ENCODE assay signal across 27 cellular contexts in the genomic region with DNA sequence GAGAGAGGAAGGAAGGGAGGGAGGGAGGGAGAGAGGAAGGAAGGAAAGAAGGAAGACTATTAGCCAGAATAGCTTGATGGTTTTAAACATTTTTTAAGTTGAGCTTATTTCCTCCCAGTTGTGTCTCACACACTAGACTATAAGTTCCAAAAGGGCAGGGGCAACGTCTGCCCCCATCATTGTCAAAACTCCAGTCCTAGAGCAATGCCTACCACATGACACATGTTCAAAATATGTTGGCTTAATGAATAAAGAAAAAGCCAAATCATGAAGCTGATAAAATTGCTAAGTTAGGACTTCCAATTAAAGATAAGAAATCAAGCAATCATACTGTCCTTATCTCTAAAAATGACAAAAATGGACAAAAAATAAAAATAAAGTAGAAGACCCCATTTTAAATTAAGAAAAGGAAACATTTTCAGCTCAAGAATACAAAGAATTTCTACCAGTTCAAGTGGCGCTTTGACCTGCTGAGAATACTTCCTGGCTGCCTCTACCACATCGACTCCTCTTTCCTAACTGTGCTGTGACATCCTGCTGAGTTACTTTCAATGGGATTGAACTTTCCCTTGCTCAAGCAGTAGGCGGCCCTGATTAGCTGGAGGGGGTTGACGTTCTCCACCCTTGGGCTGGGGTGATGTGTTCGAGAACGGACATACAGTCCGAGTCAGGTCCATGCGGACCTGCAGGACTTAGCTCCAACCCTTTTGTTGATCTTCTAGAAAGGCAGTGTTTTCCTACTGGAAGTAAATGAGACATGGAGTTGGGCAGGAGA.
DNase-seq lines count a peak whose midpoint lies in the region; ATAC-seq, FAIRE-seq and TF ChIP-seq lines count a peak whose summit lies in the region.
"Had no signal": no experiment of that assay in that cellular context is flagged by ENCODE, and none has a peak within 500 bp of the region (broad histone marks: within the 10 kb centered on the region; RNA-seq: fewer than 3 reads in every experiment).

No MANE protein-coding gene starts in this region.

- intact Hi-C loops in A673 (cut with micrococcal nuclease; ENCODE audit: unreplicated experiment), result no loop called here

- no peak overlapping the region for H3T11ph ChIP-seq in H9 (ENCODE audit: low read length)

- H3K56ac ChIP-seq in H9 (ENCODE audit: insufficient read length, low read depth, low read length), result no peak overlapping the region

- no peak overlapping the region for H2BK20ac ChIP-seq in H9 (ENCODE audit: low read depth, low read length, poor library complexity, severe bottlenecking)

- no TSS peak for BruUV-seq in A673 (replicated peaks; lab: Mats Ljungman, UMichigan)

- no peaks in the 10 kb centered on the region for H3K9me1 ChIP-seq in keratinocyte (ENCODE audit: control insufficient read depth, extremely low read depth, insufficient read depth, low read length)

- H3K4me2 ChIP-seq in H9 (ENCODE audit: insufficient read depth, insufficient read length, low read length) (no peak overlapping the region), keratinocyte (ENCODE audit: control insufficient read depth, extremely low read depth, insufficient read depth, low read depth, low read length) (no peak overlapping the region)
- H3K4me2 ChIP-seq: BLaER1 treated with 17β-estradiol and CSF1 and Interleukin-3, amounts not matched to agents 10 nM and 100 nM had no signal

- H4K20me1 ChIP-seq in H9 (ENCODE audit: control insufficient read depth, insufficient read depth, insufficient read length), result no peaks in the 10 kb centered on the region
- H4K20me1 ChIP-seq in keratinocyte (ENCODE audit: control insufficient read depth, extremely low read depth, insufficient read depth, low read length), result no peaks in the 10 kb centered on the region
- H4K20me1 ChIP-seq: BLaER1 treated with 17β-estradiol and CSF1 and Interleukin-3, amounts not matched to agents 10 nM and 100 nM had no signal

- CTCF ChIA-PET in A673 (lab: Charles Lee), result no interaction called here

- no peak overlapping the region for H4K8ac ChIP-seq in H9 (replicated peaks; ENCODE audit: insufficient read length, low read depth, low read length)

- POLR2A ChIA-PET in A673 (lab: Charles Lee; ENCODE audit: low non-redundant PET), result no interaction called here

- H3K27ac ChIP-seq in A673 (ENCODE audit: low read depth, low read length, poor library complexity, severe bottlenecking) (no peak overlapping the region), H9 (ENCODE audit: insufficient read length, low read depth, low read length) (no peak overlapping the region), keratinocyte (ENCODE audit: control insufficient read depth, insufficient read depth, low read length) (no peak overlapping the region)
- H3K27ac ChIP-seq: ascending aorta; BLaER1 treated with 17β-estradiol and CSF1 and Interleukin-3, amounts not matched to agents 10 nM and 100 nM; gastrocnemius medialis; parathyroid adenoma; SJCRH30 had no signal

- no peak overlapping the region for H4K91ac ChIP-seq in H9 (ENCODE audit: insufficient read length, low read depth, low read length)

- DNase-seq in A673 (ENCODE audit: low spot score) (peak; percentile 27), H9 (peak; percentile 49), choroid plexus epithelial cell (ENCODE audit: low read depth) (peak; percentile 90), keratinocyte (ENCODE audit: low read depth, low spot score) (no peak), GDM1 (lab: John Stamatoyannopoulos, UW) (no peak), RKO (ENCODE audit: low spot score) (no peak), NCI-H128 (lab: John Stamatoyannopoulos, UW; ENCODE audit: unreplicated experiment) (no peak)
- DNase-seq: activated CD4-positive, alpha-beta T cell treated with anti-CD3 and anti-CD28 coated beads, Interleukin-2, amount 10 ng/mL, durations not matched to agents 24 days and 14 days; gastrocnemius medialis; hypothalamus; midbrain; MM.1S; NCI-H1436; SJCRH30; stimulated activated CD4-positive, alpha-beta T cell treated with anti-CD3 and anti-CD28 coated beads, Interleukin-15, amount 100 ng/mL, for 24 hours; stimulated activated CD8-positive, alpha-beta memory T cell treated with anti-CD3 and anti-CD28 coated beads, Interleukin-4, amount 100 ng/mL, for 48 hours had no signal

- TF ChIP-seq CTCF in A673 (conservative IDR thresholded peaks at IDR 0.05; ENCODE audit: low read depth, low read length) (no peak), H9 (conservative IDR thresholded peaks at IDR 0.05) (no peak), choroid plexus epithelial cell (conservative IDR thresholded peaks at IDR 0.05; ENCODE audit: low read depth, low read length) (no peak), keratinocyte (optimal IDR thresholded peaks at IDR 0.05 in 1 of 3, IDR thresholded peaks at IDR 0.05 in 1 of 3, conservative IDR thresholded peaks at IDR 0.05 in 1 of 3; ENCODE audit: extremely low read depth in 1 of 3, insufficient read depth in 2 of 3, low read length in 3 of 3) (no peak)

- dilution Hi-C loops in keratinocyte (cut with MboI; ENCODE audit: extremely low pct_ligation_motif_present, low sequenced_read_pairs), result no loop called here

- no peak overlapping the region for H2BK12ac ChIP-seq in H9 (ENCODE audit: insufficient read length, low read depth, low read length)

- no peak overlapping the region for H2BK15ac ChIP-seq in H9 (ENCODE audit: low read depth, low read length)

- no peaks in the 10 kb centered on the region for H3K9me3 ChIP-seq in A673 (ENCODE audit: low read depth, low read length, poor library complexity, severe bottlenecking)
- no peaks in the 10 kb centered on the region for H3K9me3 ChIP-seq in H9 (ENCODE audit: control insufficient read depth, low read depth, low read length)
- no peaks in the 10 kb centered on the region for H3K9me3 ChIP-seq in keratinocyte (ENCODE audit: control insufficient read depth, low read depth, low read length)
- H3K9me3 ChIP-seq: ascending aorta, gastrocnemius medialis, SJCRH30 had no signal

- no peaks in the 10 kb centered on the region for H3K23me2 ChIP-seq in H9 (ENCODE audit: insufficient read length, low read depth, low read length, poor library complexity, severe bottlenecking)

- H3K9me3 Mint-ChIP-seq in H9, result peaks cover 6 to 17% of the 10 kb centered on the region in 2 experiments
- H3K9me3 Mint-ChIP-seq: activated CD4-positive, alpha-beta T cell treated with anti-CD3 and anti-CD28 coated beads, Interleukin-2, amount 10 ng/mL, durations not matched to agents 24 days and 14 days; activated naive CD4-positive, alpha-beta T cell treated with anti-CD3 and anti-CD28 coated beads, Interleukin-2, amount 50 U/mL, for 72 hours; natural killer cell treated with Interleukin-12 subunit alpha and Interleukin-12 subunit beta and Interleukin-15 and Interleukin-18, amount 100 ng/mL, for 72 hours; type B pancreatic cell had no signal

- no peak overlapping the region for H2BK120ac ChIP-seq in H9 (ENCODE audit: low read depth, low read length, poor library complexity, severe bottlenecking)

- peak; percentile 26 for FAIRE-seq in keratinocyte (lab: Jason Lieb, UNC)
- FAIRE-seq: D721Med, GM18507 had no signal

- no peak overlapping the region for H3K9ac ChIP-seq in H9 (ENCODE audit: extremely low read depth, insufficient read length, low read length)
- H3K9ac ChIP-seq in keratinocyte (ENCODE audit: control insufficient read depth, extremely low read depth, insufficient read depth, low read length), result no peak overlapping the region
- H3K9ac ChIP-seq: BLaER1 treated with 17β-estradiol and CSF1 and Interleukin-3, amounts not matched to agents 10 nM and 100 nM; parathyroid adenoma had no signal

- H3K4me1 ChIP-seq in A673 (ENCODE audit: insufficient read depth, low read length, poor library complexity, severe bottlenecking) (peaks cover 7% of the 10 kb centered on the region), H9 (ENCODE audit: insufficient read depth, low read length) (peaks cover 2% of the 10 kb centered on the region; the same call in 1 of the 2 replicates), keratinocyte (ENCODE audit: control insufficient read depth, extremely low read depth, insufficient read depth, low read length) (peaks cover 5% of the 10 kb centered on the region)
- H3K4me1 ChIP-seq: ascending aorta, gastrocnemius medialis, parathyroid adenoma, SJCRH30 had no signal

- H3K14ac ChIP-seq in H9 (ENCODE audit: insufficient read depth, low read length), result no peak overlapping the region

- no peak overlapping the region for H3K4ac ChIP-seq in H9 (ENCODE audit: low read depth, low read length)

- H2BK5ac ChIP-seq in H9 (ENCODE audit: insufficient read length, low read length), result no peak overlapping the region

- peaks cover 79% of the 10 kb centered on the region for H3K27me3 ChIP-seq in A673 (replicated peaks; ENCODE audit: insufficient read depth, low read depth, low read length, poor library complexity)
- H3K27me3 ChIP-seq in H9 (ENCODE audit: insufficient read depth, low read length), result no peaks in the 10 kb centered on the region
- no peaks in the 10 kb centered on the region for H3K27me3 ChIP-seq in keratinocyte (ENCODE audit: control insufficient read depth, extremely low read depth, insufficient read depth, low read length)
- H3K27me3 ChIP-seq: ascending aorta; BLaER1 treated with 17β-estradiol and CSF1 and Interleukin-3, amounts not matched to agents 10 nM and 100 nM; gastrocnemius medialis; SJCRH30 had no signal

- H4K5ac ChIP-seq in H9 (ENCODE audit: insufficient read length, low read depth, low read length), result no peak overlapping the region

- H2AK5ac ChIP-seq in H9 (ENCODE audit: insufficient read length, low read length), result no peak overlapping the region

- H3K36me3 ChIP-seq in A673 (ENCODE audit: insufficient read depth, low read length, poor library complexity, severe bottlenecking), result no peaks in the 10 kb centered on the region
- H3K36me3 ChIP-seq in keratinocyte (ENCODE audit: control insufficient read depth in 2 of 2, extremely low read depth in 1 of 2, insufficient read depth in 2 of 2, low read length in 2 of 2), result no peaks in the 10 kb centered on the region
- H3K36me3 ChIP-seq: ascending aorta; BLaER1 treated with 17β-estradiol and CSF1 and Interleukin-3, amounts not matched to agents 10 nM and 100 nM; gastrocnemius medialis; SJCRH30 had no signal

- WGBS in H9 (ENCODE audit: extremely low coverage, insufficient read length, low lambda C conversion rate), result no CpG with 5 or more reads among the region's 9 CpGs

- H2AFZ ChIP-seq in H9 (ENCODE audit: low read length), result no peak overlapping the region
- no peak overlapping the region for H2AFZ ChIP-seq in keratinocyte (ENCODE audit: control insufficient read depth, low read length)
- H2AFZ ChIP-seq: parathyroid adenoma had no signal

- H3K4me3 Mint-ChIP-seq in H9, result no peak overlapping the region
- H3K4me3 Mint-ChIP-seq: activated CD4-positive, alpha-beta T cell treated with anti-CD3 and anti-CD28 coated beads, Interleukin-2, amount 10 ng/mL, durations not matched to agents 24 days and 14 days; natural killer cell treated with Interleukin-12 subunit alpha and Interleukin-12 subunit beta and Interleukin-15 and Interleukin-18, amount 100 ng/mL, for 72 hours; type B pancreatic cell had no signal

- no peaks in the 10 kb centered on the region for H3K79me2 ChIP-seq in H9 (ENCODE audit: insufficient read depth, low read length)
- no peaks in the 10 kb centered on the region for H3K79me2 ChIP-seq in keratinocyte (ENCODE audit: control insufficient read depth, insufficient read depth, low read length)
- H3K79me2 ChIP-seq: parathyroid adenoma had no signal

- H3K27ac Mint-ChIP-seq in H9, result no peak overlapping the region
- H3K27ac Mint-ChIP-seq: activated CD4-positive, alpha-beta T cell treated with anti-CD3 and anti-CD28 coated beads, Interleukin-2, amount 10 ng/mL, durations not matched to agents 24 days and 14 days; activated naive CD4-positive, alpha-beta T cell treated with anti-CD3 and anti-CD28 coated beads, Interleukin-2, amount 50 U/mL, for 72 hours; natural killer cell treated with Interleukin-12 subunit alpha and Interleukin-12 subunit beta and Interleukin-15 and Interleukin-18, amount 100 ng/mL, for 72 hours; type B pancreatic cell had no signal

- ATAC-seq in HG03460 (IDR thresholded peaks at IDR 0.05; ENCODE audit: unreplicated experiment), result no peak
- ATAC-seq: activated naive CD4-positive, alpha-beta T cell treated with anti-CD3 and anti-CD28 coated beads, Interleukin-2, amount 50 U/mL, for 72 hours; gastrocnemius medialis; natural killer cell treated with Interleukin-12 subunit alpha and Interleukin-12 subunit beta and Interleukin-15 and Interleukin-18, amount 100 ng/mL, for 72 hours; Panc1; sciatic nerve had no signal

- no peaks in the 10 kb centered on the region for H3K79me1 ChIP-seq in H9 (ENCODE audit: insufficient read depth, low read depth, low read length, poor library complexity, severe bottlenecking)

- H3K23ac ChIP-seq in H9 (ENCODE audit: insufficient read length, low read depth, low read length), result no peak overlapping the region

- H3K4me1 Mint-ChIP-seq in H9, result peaks cover 21 to 35% of the 10 kb centered on the region in 2 experiments
- H3K4me1 Mint-ChIP-seq: activated CD4-positive, alpha-beta T cell treated with anti-CD3 and anti-CD28 coated beads, Interleukin-2, amount 10 ng/mL, durations not matched to agents 24 days and 14 days had no signal

- H3K4me3 ChIP-seq in A673 (ENCODE audit: low read depth, low read length, poor library complexity, severe bottlenecking), result no peak overlapping the region
- no peak overlapping the region for H3K4me3 ChIP-seq in choroid plexus epithelial cell (ENCODE audit: low read depth, low read length)
- no peak overlapping the region for H3K4me3 ChIP-seq in keratinocyte (ENCODE audit: control insufficient read depth in 2 of 3, extremely low read depth in 1 of 3, insufficient read depth in 2 of 3, low read depth in 1 of 3, low read length in 3 of 3)
- H3K4me3 ChIP-seq: ascending aorta; BLaER1 treated with 17β-estradiol and CSF1 and Interleukin-3, amounts not matched to agents 10 nM and 100 nM; gastrocnemius medialis; SJCRH30 had no signal

- no peak overlapping the region for H3K18ac ChIP-seq in H9 (ENCODE audit: insufficient read length, low read depth, low read length)

- peaks cover 0 to 7% (median 4%) of the 10 kb centered on the region in 3 experiments; a peak in 2 of 7 replicates for H3K36me3 Mint-ChIP-seq in H9 (ENCODE audit: insufficient read depth in 1 of 3, low read depth in 3 of 3)
- H3K36me3 Mint-ChIP-seq: activated naive CD4-positive, alpha-beta T cell treated with anti-CD3 and anti-CD28 coated beads, Interleukin-2, amount 50 U/mL, for 72 hours; natural killer cell treated with Interleukin-12 subunit alpha and Interleukin-12 subunit beta and Interleukin-15 and Interleukin-18, amount 100 ng/mL, for 72 hours; type B pancreatic cell had no signal

- peaks cover 38% of the 10 kb centered on the region for H3K27me3 Mint-ChIP-seq in H9 (ENCODE audit: low read depth)

Comparison
In these comparisons a context has a peak if more than half of its experiments do, and no peak if none do; other contexts are left out.
1. DNase-seq: peak in A673 (single experiment), H9 (single experiment) and choroid plexus epithelial cell (single experiment); none in keratinocyte (single experiment), GDM1 (single experiment), RKO (single experiment) and NCI-H128 (single experiment).